17 cellular contexts compared by ENCODE assay signal in genomic region chr4:148166132-148166531, GRCh38.
DNase-seq lines count a peak whose midpoint lies in the region; ATAC-seq lines count a peak whose summit lies in the region.
"Had no signal": no experiment of that assay in that cellular context is flagged by ENCODE, and none has a peak within 500 bp of the region (broad histone marks: within the 10 kb centered on the region; RNA-seq: fewer than 3 reads in every experiment).

No MANE protein-coding gene starts in this region.

- peaks cover 4% of the 10 kb centered on the region for H3K4me1 ChIP-seq in right cardiac atrium (ENCODE audit: control insufficient read depth, insufficient read depth, low read length)

- H3K27ac ChIP-seq in right cardiac atrium (ENCODE audit: low read length): peak overlapping the region; percentile 72
- H3K27ac ChIP-seq: parathyroid adenoma had no signal

- ATAC-seq in Right ventricle myocardium inferior (peak; percentile 73), right cardiac atrium (peak; percentile 83 to 88), sciatic nerve (peak; percentile 85), HG02571 (IDR thresholded peaks at IDR 0.05; ENCODE audit: unreplicated experiment) (no peak)

- H3K27me3 ChIP-seq in right cardiac atrium (ENCODE audit: control insufficient read depth, insufficient read depth): no peaks in the 10 kb centered on the region

- peak overlapping the region; percentile 22 for H3K4me3 ChIP-seq in right cardiac atrium (ENCODE audit: low read length)

- intact Hi-C loops in Right ventricle myocardium inferior (cut with DNase I) (loop anchor here (10.0 kb wide), 1 partner anchor 109 kb away; no protein-coding TSS in a partner anchor), cardiac septum (cut with DNase I) (no loop called here), right cardiac atrium (cut with DNase I) (no loop called here), sciatic nerve (cut with DNase I) (no loop called here)

- DNase-seq in Right ventricle myocardium inferior (ENCODE audit: missing footprints): no peak
- no peak for DNase-seq in cardiac septum (ENCODE audit: low spot score)
- peak in 2 of 3 donors; percentile 14 to 74 for DNase-seq in right cardiac atrium
- DNase-seq in sciatic nerve (ENCODE audit: low spot score): no peak
- no peak for DNase-seq in NCI-H524 treated with DMSO at 0.1 percent for 48 hours (lab: John Stamatoyannopoulos, UW)
- no peak for DNase-seq in activated CD8-positive, alpha-beta memory T cell treated with anti-CD3 and anti-CD28 coated beads, Interleukin-2, amount 50 U/mL, for 48 hours
- DNase-seq in stimulated activated CD4-positive, alpha-beta T cell treated with anti-CD3 and anti-CD28 coated beads, Interleukin-1b, Interleukin-23, amount 100 ng/mL, for 48 hours: no peak
- DNase-seq: 8988T; activated naive CD4-positive, alpha-beta T cell treated with anti-CD3 and anti-CD28 coated beads for 36 hours; Caco-2; KG1; midbrain; NCI-H1436; NCI-H345; stimulated activated CD4-positive, alpha-beta T cell treated with anti-CD3 and anti-CD28 coated beads, Interleukin-2, amount 100 ng/mL, for 24 hours had no signal

- WGBS in right cardiac atrium: 28% methylated on average over 6 of the region's 6 CpGs

- H3K9me3 ChIP-seq in right cardiac atrium (ENCODE audit: control insufficient read depth, low read length): no peaks in the 10 kb centered on the region
- H3K9me3 ChIP-seq: Caco-2 had no signal

Comparison
In these comparisons a context has a peak if more than half of its experiments do, and no peak if none do; other contexts are left out.
1. DNase-seq: peak in right cardiac atrium (2 of 3); none in Right ventricle myocardium inferior (single experiment), cardiac septum (single experiment), sciatic nerve (single experiment), NCI-H524 treated with DMSO at 0.1 percent for 48 hours (single experiment), activated CD8-positive, alpha-beta memory T cell treated with anti-CD3 and anti-CD28 coated beads, Interleukin-2, amount 50 U/mL, for 48 hours (single experiment) and stimulated activated CD4-positive, alpha-beta T cell treated with anti-CD3 and anti-CD28 coated beads, Interleukin-1b, Interleukin-23, amount 100 ng/mL, for 48 hours (single experiment).